13 cellular contexts compared by ENCODE assay signal in genomic region chr2:17644997-17645715, GRCh38.
DNase-seq lines count a peak whose midpoint lies in the region; TF ChIP-seq lines count a peak whose summit lies in the region.
"Had no signal": no experiment of that assay in that cellular context is flagged by ENCODE, and none has a peak within 500 bp of the region (broad histone marks: within the 10 kb centered on the region; RNA-seq: fewer than 3 reads in every experiment).

No MANE protein-coding gene starts in this region.

- no peak overlapping the region for H3K4me3 Mint-ChIP-seq in MCF 10A (ENCODE audit: unreplicated experiment)
- H3K4me3 Mint-ChIP-seq in brain, result no peak overlapping the region
- H3K4me3 Mint-ChIP-seq: immature natural killer cell had no signal

- H3K27ac Mint-ChIP-seq in MCF 10A (ENCODE audit: low read depth, unreplicated experiment) (no peak overlapping the region), brain (peak overlapping the region in 4 of 5 experiments; percentile 45 to 78 (median 56))
- H3K27ac Mint-ChIP-seq: immature natural killer cell had no signal

- no peaks in the 10 kb centered on the region for H3K36me3 ChIP-seq in breast epithelium
- H3K36me3 ChIP-seq in right atrium auricular region, result no peaks in the 10 kb centered on the region
- no peaks in the 10 kb centered on the region for H3K36me3 ChIP-seq in transverse colon
- H3K36me3 ChIP-seq: Peyer's patch had no signal

- BruUV-seq in MCF 10A (replicated peaks; lab: Mats Ljungman, UMichigan), result no TSS peak

- no peaks in the 10 kb centered on the region for H3K9me3 Mint-ChIP-seq in MCF 10A (ENCODE audit: unreplicated experiment)
- H3K9me3 Mint-ChIP-seq in brain, result no peaks in the 10 kb centered on the region
- H3K9me3 Mint-ChIP-seq: immature natural killer cell had no signal

- H3K36me3 Mint-ChIP-seq in MCF 10A (ENCODE audit: insufficient read depth, unreplicated experiment) (no peaks in the 10 kb centered on the region), brain (no peaks in the 10 kb centered on the region)
- H3K36me3 Mint-ChIP-seq: immature natural killer cell had no signal

- H3K27ac ChIP-seq in breast epithelium, result no peak overlapping the region
- peak overlapping the region; percentile 12 to 48 for H3K27ac ChIP-seq in right atrium auricular region
- H3K27ac ChIP-seq in transverse colon, result peak overlapping the region in 3 of 4 donors; percentile 32 to 78 (median 37)
- H3K27ac ChIP-seq: Peyer's patch had no signal

- TF ChIP-seq EP300 in transverse colon (IDR thresholded peaks at IDR 0.05; ENCODE audit: low read depth), result no peak

- no peaks in the 10 kb centered on the region for H3K27me3 Mint-ChIP-seq in MCF 10A (ENCODE audit: insufficient read depth, unreplicated experiment)
- peaks cover 2% of the 10 kb centered on the region for H3K27me3 Mint-ChIP-seq in brain

- peaks cover 31% of the 10 kb centered on the region for H3K4me1 Mint-ChIP-seq in MCF 10A (ENCODE audit: insufficient read depth, unreplicated experiment)
- H3K4me1 Mint-ChIP-seq in brain, result peaks cover 35% of the 10 kb centered on the region
- H3K4me1 Mint-ChIP-seq: immature natural killer cell had no signal

- WGBS in transverse colon (ENCODE audit: low coverage in 1 of 2), 2 donors, result 76% methylated on average over 4 of the region's 4 CpGs; no CpG with 5 or more reads in 1 of the 2 donors

- TF ChIP-seq CTCF in MCF 10A (IDR thresholded peaks at IDR 0.05; ENCODE audit: unreplicated experiment) (no peak), breast epithelium (IDR thresholded peaks at IDR 0.05) (no peak), brain (conservative IDR thresholded peaks at IDR 0.05) (no peak), right atrium auricular region (IDR thresholded peaks at IDR 0.05) (no peak), transverse colon (IDR thresholded peaks at IDR 0.05) (no peak)

- H3K4me3 ChIP-seq in breast epithelium (no peak overlapping the region), right atrium auricular region (no peak overlapping the region), transverse colon (no peak overlapping the region)
- H3K4me3 ChIP-seq: Peyer's patch had no signal

- DNase-seq in MCF 10A (ENCODE audit: unreplicated experiment) (peak; percentile 51), breast epithelium (ENCODE audit: low spot score in 2 of 2) (no peak), right atrium auricular region (ENCODE audit: low spot score) (no peak), transverse colon (no peak), ecto neural progenitor cell (ENCODE audit: low spot score) (no peak), NCI-H1105 (lab: John Stamatoyannopoulos, UW) (no peak), NCI-H1930 (lab: John Stamatoyannopoulos, UW) (no peak)
- DNase-seq: 8988T; activated CD8-positive, alpha-beta memory T cell treated with anti-CD3 and anti-CD28 coated beads for 24 hours; activated effector memory CD4-positive, alpha-beta T cell treated with anti-CD3 and anti-CD28 coated beads, Interleukin-2, amount 50 U/mL, for 16 hours had no signal

- no peaks in the 10 kb centered on the region for H3K27me3 ChIP-seq in breast epithelium
- H3K27me3 ChIP-seq in right atrium auricular region, result no peaks in the 10 kb centered on the region
- H3K27me3 ChIP-seq in transverse colon, result no peaks in the 10 kb centered on the region
- H3K27me3 ChIP-seq: Peyer's patch had no signal

- CTCF ChIA-PET in MCF 10A (lab: Yijun Ruan, JAX), result interaction anchor here (0.5 to 3.1 kb wide), 31 partner anchors 8 to 1723 kb away, joined by 3 to 24 read pairs (median 4); partner anchors contain the start of gene VSNL1

- POLR2A ChIA-PET in MCF 10A (lab: Yijun Ruan, JAX), result interaction anchor here (1.0 to 5.2 kb wide), 7 partner anchors 25 to 105 kb away, joined by 4 to 53 read pairs (median 6); partner anchors contain the start of gene VSNL1

- intact Hi-C loops in MCF 10A (cut with micrococcal nuclease), result loop anchor here (10.0 kb wide), 2 partner anchors 170 to 870 kb away; no protein-coding TSS in a partner anchor
- intact Hi-C loops in breast epithelium (cut with DNase I; ENCODE audit: low total_unique reads), result no loop called here
- intact Hi-C loops in transverse colon (cut with DNase I; ENCODE audit: low total_unique reads), result no loop called here

- H3K9me3 ChIP-seq in breast epithelium (no peaks in the 10 kb centered on the region), right atrium auricular region (no peaks in the 10 kb centered on the region), transverse colon (no peaks in the 10 kb centered on the region)
- H3K9me3 ChIP-seq: Peyer's patch had no signal

- in situ Hi-C loops in transverse colon (cut with MboI; ENCODE audit: low pct_ligation_motif_present in 1 of 4, low pct_unique_long_range_greater_than_20kb in 1 of 4, low sequenced_read_pairs in 3 of 4), result no loop called here

- TF ChIP-seq POLR2A in breast epithelium (IDR thresholded peaks at IDR 0.05), result no peak
- no peak for TF ChIP-seq POLR2A in transverse colon (IDR thresholded peaks at IDR 0.05)

- no peaks in the 10 kb centered on the region for H3K4me1 ChIP-seq in breast epithelium
- H3K4me1 ChIP-seq in right atrium auricular region, result peaks cover 0 to 46% of the 10 kb centered on the region in 2 donors
- H3K4me1 ChIP-seq in transverse colon, result peaks cover 3 to 40% (median 23%) of the 10 kb centered on the region in 4 donors

Comparison
In these comparisons a context has a peak if more than half of its experiments do, and no peak if none do; other contexts are left out.
1. H3K27ac ChIP-seq: peak in right atrium auricular region (2 of 2) and transverse colon (3 of 4); none in breast epithelium (0 of 2).